8 cellular contexts compared by ENCODE assay signal in genomic region chr18:24600076-24600654, GRCh38.
DNase-seq lines count a peak whose midpoint lies in the region; ATAC-seq, FAIRE-seq and TF ChIP-seq lines count a peak whose summit lies in the region.

No MANE protein-coding gene starts in this region.

- H3K36me3 ChIP-seq in testis (ENCODE audit: low read depth, missing control alignments) = no peaks in the 10 kb centered on the region

- TF ChIP-seq RAD21 in A549 (conservative IDR thresholded peaks at IDR 0.05 in 1 of 2, IDR thresholded peaks at IDR 0.05 in 1 of 2) = peak; percentile 47 to 50; a peak in 4 of 5 replicates

- no peak overlapping the region for H3K4me2 ChIP-seq in A549

- no peak overlapping the region for H3K4me3 ChIP-seq in A549
- H3K4me3 ChIP-seq in WI38 (ENCODE audit: low read depth, low read length) = no peak overlapping the region
- H3K4me3 ChIP-seq in testis = no peak overlapping the region

- H3K27ac ChIP-seq in A549 (no peak overlapping the region), testis (no peak overlapping the region)

- WGBS in A549 (ENCODE audit: missing lambda C conversion rate) = under 1% methylated on average over 6 of the region's 6 CpGs
- 36 to 47% methylated on average over 6 of the region's 6 CpGs for WGBS in testis, 2 donors

- CTCF ChIA-PET in A549 (lab: Yijun Ruan, JAX) = interaction anchor here (3.6 kb wide), 1 partner anchor 126 kb away, joined by 15 read pairs; no protein-coding TSS in a partner anchor

- no peak for FAIRE-seq in A549 (lab: Jason Lieb, UNC)

- TF ChIP-seq EP300 in A549 (IDR thresholded peaks at IDR 0.05) = no peak

- intact Hi-C loops in testis (cut with DNase I; ENCODE audit: low total_unique reads) = no loop called here

- H3K9me3 ChIP-seq in A549 (no peaks in the 10 kb centered on the region), testis (no peaks in the 10 kb centered on the region)

- peak in 1 of 2 experiments; percentile 48; a peak in 2 of 6 replicates for ATAC-seq in A549

- TF ChIP-seq POLR2A in A549 (IDR thresholded peaks at IDR 0.05; ENCODE audit: low read length) = no peak
- no peak for TF ChIP-seq POLR2A in testis (IDR thresholded peaks at IDR 0.05)

- DNase-seq in A549 (ENCODE audit: low read depth in 1 of 2, low spot score in 1 of 2) (peak; percentile 3 to 41), GM10266 (ENCODE audit: extremely low spot score) (peak; percentile 23), NCI-H146 treated with DMSO at 0.1 percent for 48 hours (lab: John Stamatoyannopoulos, UW; ENCODE audit: unreplicated experiment) (peak; percentile 16), hepatic stellate cell (ENCODE audit: low spot score) (peak; percentile 15), testis (peak; percentile 48), T-helper 9 cell (no peak)
- no peak for DNase-seq in stimulated activated CD4-positive, alpha-beta T cell treated with anti-CD3 and anti-CD28 coated beads, Interleukin-2, amount 100 ng/mL, for 24 hours

- no peaks in the 10 kb centered on the region for H3K27me3 ChIP-seq in testis

- POLR2A ChIA-PET in A549 (lab: Yijun Ruan, JAX) = no interaction called here

- peak; percentile 51 for TF ChIP-seq CTCF in A549 (IDR thresholded peaks at IDR 0.05)
- peak; percentile 32 for TF ChIP-seq CTCF in GM10266 (IDR thresholded peaks at IDR 0.05; ENCODE audit: control insufficient read depth, insufficient read depth, low read depth, missing control alignments)
- TF ChIP-seq CTCF in WI38 (IDR thresholded peaks at IDR 0.05; ENCODE audit: low read depth, low read length) = peak; percentile 37; the same call in 1 of the 2 replicates
- TF ChIP-seq CTCF in testis (IDR thresholded peaks at IDR 0.05) = peak; percentile 42 to 61 (median 50)

- H3K4me1 ChIP-seq in A549 (no peaks in the 10 kb centered on the region), testis (no peaks in the 10 kb centered on the region)

TF ChIP-seq in A549, 52 proteins besides CTCF, POLR2A, EP300 and RAD21:
- TF ChIP-seq FOSB (CRISPR knock-in tag; IDR thresholded peaks at IDR 0.05) = no peak
- peak; percentile 32; the same call in 1 of the 3 replicates for TF ChIP-seq SMC3 (IDR thresholded peaks at IDR 0.05)
TF ChIP-seq in A549: peak in this region for 1.

Comparison
In these comparisons a context has a peak if more than half of its experiments do, and no peak if none do; other contexts are left out.
1. DNase-seq: peak in A549 (2 of 2), GM10266 (single experiment), NCI-H146 treated with DMSO at 0.1 percent for 48 hours (single experiment), hepatic stellate cell (single experiment) and testis (single experiment); none in T-helper 9 cell (single experiment) and stimulated activated CD4-positive, alpha-beta T cell treated with anti-CD3 and anti-CD28 coated beads, Interleukin-2, amount 100 ng/mL, for 24 hours (0 of 2).
2. Peak in every context shown above with its lines, with median percentiles within 50 percentile points of each other: CTCF ChIP-seq.